ENCODE assay signal across 12 cellular contexts in genomic region chr11:123480290-123480815, GRCh38. TPM values are rescaled to one million over a fixed set of nuclear protein-coding genes. Genes with fewer than 3 reads are reported as not detected.
DNase-seq lines count a peak whose midpoint lies in the region; ATAC-seq and TF ChIP-seq lines count a peak whose summit lies in the region.
"Had no signal": no experiment of that assay in that cellular context is flagged by ENCODE, and none has a peak within 500 bp of the region (broad histone marks: within the 10 kb centered on the region; RNA-seq: fewer than 3 reads in every experiment).

No MANE protein-coding gene starts in this region.

- ATAC-seq in GM21515 (IDR thresholded peaks at IDR 0.05; ENCODE audit: unreplicated experiment) (peak; percentile 31), HG03521 (IDR thresholded peaks at IDR 0.05; ENCODE audit: unreplicated experiment) (peak; percentile 29), GM18873 (IDR thresholded peaks at IDR 0.05; ENCODE audit: low FRiP score, unreplicated experiment) (no peak), right lobe of liver (no peak)
- no peak for ATAC-seq in activated naive CD8-positive, alpha-beta T cell treated with anti-CD3 and anti-CD28 coated beads, Interleukin-2, amount 10 ng/mL, durations not matched to agents 7 days and 5 days (ENCODE audit: low read depth)
- ATAC-seq: naive thymus-derived CD4-positive, alpha-beta T cell had no signal

- peak; percentile 42 for DNase-seq in GM06990 (ENCODE audit: extremely low read depth, insufficient read length)
- DNase-seq in activated naive CD8-positive, alpha-beta T cell treated with anti-CD3 and anti-CD28 coated beads, Interleukin-2, amount 10 ng/mL, durations not matched to agents 7 days and 5 days: no peak
- no peak for DNase-seq in stimulated activated naive CD4-positive, alpha-beta T cell (lab: John Stamatoyannopoulos, UW)
- no peak for DNase-seq in right lobe of liver
- no peak for DNase-seq in cardiac septum (ENCODE audit: low spot score)
- DNase-seq: C1 segment of cervical spinal cord; naive thymus-derived CD4-positive, alpha-beta T cell had no signal

- no peaks in the 10 kb centered on the region for H3K4me1 ChIP-seq in right lobe of liver

- intact Hi-C loops in right lobe of liver (cut with DNase I): loop anchor here in 1 of 2 donors (10.0 kb wide), 1 partner anchor 176 kb away; no protein-coding TSS in a partner anchor
- intact Hi-C loops in cardiac septum (cut with DNase I): no loop called here

- H3K27me3 Mint-ChIP-seq in activated naive CD8-positive, alpha-beta T cell treated with anti-CD3 and anti-CD28 coated beads, Interleukin-2, amount 10 ng/mL, durations not matched to agents 7 days and 5 days: no peaks in the 10 kb centered on the region
- H3K27me3 Mint-ChIP-seq: activated naive CD8-positive, alpha-beta T cell; naive thymus-derived CD4-positive, alpha-beta T cell had no signal

- H3K27me3 ChIP-seq in GM06990 (replicated peaks; ENCODE audit: control insufficient read depth, insufficient read depth, low read length) (no peaks in the 10 kb centered on the region), right lobe of liver (no peaks in the 10 kb centered on the region)

- TF ChIP-seq POLR2A in right lobe of liver (IDR thresholded peaks at IDR 0.05): no peak

- H3K4me3 Mint-ChIP-seq in activated naive CD8-positive, alpha-beta T cell treated with anti-CD3 and anti-CD28 coated beads, Interleukin-2, amount 10 ng/mL, durations not matched to agents 7 days and 5 days: peak overlapping the region; percentile 6
- H3K4me3 Mint-ChIP-seq: activated naive CD8-positive, alpha-beta T cell; naive thymus-derived CD4-positive, alpha-beta T cell had no signal

- POLR2A ChIA-PET in activated naive CD8-positive, alpha-beta T cell treated with anti-CD3 and anti-CD28 coated beads, Interleukin-2, amount 10 ng/mL, durations not matched to agents 7 days and 5 days (lab: Charles Lee): interaction anchor here (3.0 kb wide), 1 partner anchor 73 kb away, joined by 10 read pairs; no protein-coding TSS in a partner anchor

- no peak overlapping the region for H3K27ac ChIP-seq in right lobe of liver
- H3K27ac ChIP-seq: VCaP had no signal

- no peak overlapping the region for H3K27ac Mint-ChIP-seq in activated naive CD8-positive, alpha-beta T cell treated with anti-CD3 and anti-CD28 coated beads, Interleukin-2, amount 10 ng/mL, durations not matched to agents 7 days and 5 days
- H3K27ac Mint-ChIP-seq: activated naive CD8-positive, alpha-beta T cell had no signal

- no peaks in the 10 kb centered on the region for H3K9me3 Mint-ChIP-seq in activated naive CD8-positive, alpha-beta T cell treated with anti-CD3 and anti-CD28 coated beads, Interleukin-2, amount 10 ng/mL, durations not matched to agents 7 days and 5 days
- H3K9me3 Mint-ChIP-seq: naive thymus-derived CD4-positive, alpha-beta T cell had no signal

- H3K4me3 ChIP-seq in GM06990 (replicated peaks; ENCODE audit: low read depth, low read length): no peak overlapping the region; the same call in 1 of the 2 replicates
- H3K4me3 ChIP-seq in right lobe of liver: no peak overlapping the region

- peaks cover 20% of the 10 kb centered on the region for H3K36me3 Mint-ChIP-seq in activated naive CD8-positive, alpha-beta T cell treated with anti-CD3 and anti-CD28 coated beads, Interleukin-2, amount 10 ng/mL, durations not matched to agents 7 days and 5 days
- H3K36me3 Mint-ChIP-seq: activated naive CD8-positive, alpha-beta T cell had no signal

- no peak for TF ChIP-seq CTCF in GM06990 (IDR thresholded peaks at IDR 0.05; ENCODE audit: insufficient read depth, low read length, poor library complexity, severe bottlenecking)
- TF ChIP-seq CTCF in right lobe of liver (IDR thresholded peaks at IDR 0.05): no peak

- no peaks in the 10 kb centered on the region for H3K9me3 ChIP-seq in right lobe of liver

- WGBS in right lobe of liver (ENCODE audit: insufficient coverage, low coverage, low lambda C conversion rate, missing lambda C conversion rate): 34% methylated on average over 4 of the region's 4 CpGs

- peaks cover 58% of the 10 kb centered on the region for H3K4me1 Mint-ChIP-seq in activated naive CD8-positive, alpha-beta T cell treated with anti-CD3 and anti-CD28 coated beads, Interleukin-2, amount 10 ng/mL, durations not matched to agents 7 days and 5 days

- no peaks in the 10 kb centered on the region for H3K36me3 ChIP-seq in GM06990 (ENCODE audit: control insufficient read depth, insufficient read depth, low read length)
- no peaks in the 10 kb centered on the region for H3K36me3 ChIP-seq in right lobe of liver

RNA-seq across cellular contexts. Expression of gene GRAMD1B, which starts 50.3 kb away (rescaled TPM):
- 10 to 100 TPM; 30.3 to 36.2 TPM for total RNA-seq in activated naive CD8-positive, alpha-beta T cell treated with anti-CD3 and anti-CD28 coated beads, Interleukin-2, amount 10 ng/mL, durations not matched to agents 7 days and 5 days
- 1 to 10 TPM; 1.0 to 2.0 (median 1.5) TPM for total RNA-seq in right lobe of liver
- total RNA-seq in cardiac septum: 15.3 TPM

Comparison
In these comparisons a context has a peak if more than half of its experiments do, and no peak if none do; other contexts are left out.
1. ATAC-seq: peak in GM21515 (single experiment) and HG03521 (single experiment); none in activated naive CD8-positive, alpha-beta T cell treated with anti-CD3 and anti-CD28 coated beads, Interleukin-2, amount 10 ng/mL, durations not matched to agents 7 days and 5 days (single experiment), GM18873 (single experiment) and right lobe of liver (0 of 4).